16 cellular contexts compared by ENCODE assay signal in the genomic region with DNA sequence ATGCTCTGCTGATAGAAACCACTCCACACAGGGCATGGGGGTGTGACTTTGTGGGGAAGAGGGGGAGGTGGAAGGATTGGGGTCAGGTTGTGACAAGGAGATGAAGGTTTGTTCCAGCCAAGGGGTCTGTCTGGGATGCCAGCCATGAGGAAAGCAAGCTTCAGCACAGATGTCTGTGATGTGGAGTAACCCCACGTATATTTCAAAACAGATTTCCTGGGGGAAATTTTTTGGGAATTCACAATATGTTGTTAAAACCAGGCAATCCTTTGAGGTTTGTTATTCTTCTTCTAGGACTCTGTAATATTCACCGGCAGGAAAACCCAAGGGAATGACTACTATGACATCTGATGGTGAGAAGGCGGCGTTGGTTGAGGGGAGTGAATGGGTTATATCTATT.
DNase-seq lines count a peak whose midpoint lies in the region; ATAC-seq, FAIRE-seq and TF ChIP-seq lines count a peak whose summit lies in the region.
"Had no signal": no experiment of that assay in that cellular context is flagged by ENCODE, and none has a peak within 500 bp of the region (broad histone marks: within the 10 kb centered on the region; RNA-seq: fewer than 3 reads in every experiment).

No MANE protein-coding gene starts in this region.

- no peaks in the 10 kb centered on the region for H3K79me2 ChIP-seq in astrocyte (ENCODE audit: insufficient read depth, low read length)

- peak overlapping the region; percentile 11 for H3K27ac Mint-ChIP-seq in activated T-cell treated with anti-CD3 and anti-CD28 coated beads, Interleukin-2, amount 50 U/mL, for 72 hours
- no peak overlapping the region for H3K27ac Mint-ChIP-seq in astrocyte (ENCODE audit: unreplicated experiment)
- peak overlapping the region; percentile 82 for H3K27ac Mint-ChIP-seq in stimulated activated naive B cell treated with anti-CD40 and anti-IgM and Interleukin-4, amounts not matched to agents 10 μg/mL and 1 μg/mL and 100 μg/mL, for 72 hours

- H3K4me3 ChIP-seq in astrocyte (ENCODE audit: insufficient read depth, low read depth, low read length) (no peak overlapping the region), foreskin fibroblast (ENCODE audit: low read depth in 1 of 2, low read length in 2 of 2) (no peak overlapping the region)

- no peak overlapping the region for H3K27ac ChIP-seq in astrocyte (ENCODE audit: low read depth, low read length)

- H3K4me1 ChIP-seq in astrocyte (ENCODE audit: insufficient read depth, low read length) = peaks cover 17% of the 10 kb centered on the region

- H4K20me1 ChIP-seq in astrocyte (ENCODE audit: insufficient read depth, low read length) = no peaks in the 10 kb centered on the region

- no peak overlapping the region for H2AFZ ChIP-seq in astrocyte (ENCODE audit: low read depth, low read length)

- H3K36me3 ChIP-seq in astrocyte (ENCODE audit: insufficient read depth, low read length) = no peaks in the 10 kb centered on the region

- H3K9me3 Mint-ChIP-seq in activated T-cell treated with anti-CD3 and anti-CD28 coated beads, Interleukin-2, amount 50 U/mL, for 72 hours = peaks cover 0 to 1% of the 10 kb centered on the region in 2 donors
- H3K9me3 Mint-ChIP-seq in astrocyte (ENCODE audit: unreplicated experiment) = peaks cover 2% of the 10 kb centered on the region
- no peaks in the 10 kb centered on the region for H3K9me3 Mint-ChIP-seq in stimulated activated naive B cell treated with anti-CD40 and anti-IgM and Interleukin-4, amounts not matched to agents 10 μg/mL and 1 μg/mL and 100 μg/mL, for 72 hours

- no peaks in the 10 kb centered on the region for H3K27me3 ChIP-seq in astrocyte (ENCODE audit: insufficient read depth, low read length)

- peaks cover 5 to 6% of the 10 kb centered on the region in 2 donors for H3K36me3 Mint-ChIP-seq in activated T-cell treated with anti-CD3 and anti-CD28 coated beads, Interleukin-2, amount 50 U/mL, for 72 hours (ENCODE audit: insufficient read depth in 2 of 2)
- no peaks in the 10 kb centered on the region for H3K36me3 Mint-ChIP-seq in astrocyte (ENCODE audit: low read depth, unreplicated experiment)
- peaks cover 18 to 30% of the 10 kb centered on the region in 2 donors for H3K36me3 Mint-ChIP-seq in stimulated activated naive B cell treated with anti-CD40 and anti-IgM and Interleukin-4, amounts not matched to agents 10 μg/mL and 1 μg/mL and 100 μg/mL, for 72 hours

- no peaks in the 10 kb centered on the region for H3K9me3 ChIP-seq in astrocyte (ENCODE audit: insufficient read depth, low read depth, low read length)

- H3K4me1 Mint-ChIP-seq in activated T-cell treated with anti-CD3 and anti-CD28 coated beads, Interleukin-2, amount 50 U/mL, for 72 hours (ENCODE audit: low read depth) = peaks cover 44% of the 10 kb centered on the region
- peaks cover 28% of the 10 kb centered on the region for H3K4me1 Mint-ChIP-seq in astrocyte (ENCODE audit: low read depth, unreplicated experiment)
- H3K4me1 Mint-ChIP-seq in stimulated activated naive B cell treated with anti-CD40 and anti-IgM and Interleukin-4, amounts not matched to agents 10 μg/mL and 1 μg/mL and 100 μg/mL, for 72 hours = peaks cover 21 to 22% of the 10 kb centered on the region in 2 donors

- no peak for ATAC-seq in activated T-cell treated with anti-CD3 and anti-CD28 coated beads, Interleukin-2, amount 50 U/mL, for 72 hours (replicated peaks in 1 of 2)
- no peak for ATAC-seq in stimulated activated naive B cell treated with anti-CD40 and anti-IgM and Interleukin-4, amounts not matched to agents 10 μg/mL and 1 μg/mL and 100 μg/mL, for 72 hours (replicated peaks)
- no peak for ATAC-seq in HG03432 (IDR thresholded peaks at IDR 0.05; ENCODE audit: unreplicated experiment)
- no peak for ATAC-seq in GM19467 (IDR thresholded peaks at IDR 0.05; ENCODE audit: unreplicated experiment)
- ATAC-seq: left lobe of liver; natural killer cell treated with Interleukin-12 subunit alpha and Interleukin-12 subunit beta and Interleukin-15 and Interleukin-18, amount 100 ng/mL, for 72 hours had no signal

- TF ChIP-seq CTCF in astrocyte (IDR thresholded peaks at IDR 0.05; ENCODE audit: insufficient read depth, low read depth, low read length) (no peak), foreskin fibroblast (IDR thresholded peaks at IDR 0.05; ENCODE audit: low read depth, low read length) (no peak)

- H3K4me3 Mint-ChIP-seq in activated T-cell treated with anti-CD3 and anti-CD28 coated beads, Interleukin-2, amount 50 U/mL, for 72 hours = no peak overlapping the region
- no peak overlapping the region for H3K4me3 Mint-ChIP-seq in astrocyte (ENCODE audit: unreplicated experiment)
- H3K4me3 Mint-ChIP-seq in stimulated activated naive B cell treated with anti-CD40 and anti-IgM and Interleukin-4, amounts not matched to agents 10 μg/mL and 1 μg/mL and 100 μg/mL, for 72 hours = no peak overlapping the region
- H3K4me3 Mint-ChIP-seq: natural killer cell treated with Interleukin-12 subunit alpha and Interleukin-12 subunit beta and Interleukin-15 and Interleukin-18, amount 100 ng/mL, for 72 hours had no signal

- no peaks in the 10 kb centered on the region for H3K27me3 Mint-ChIP-seq in activated T-cell treated with anti-CD3 and anti-CD28 coated beads, Interleukin-2, amount 50 U/mL, for 72 hours (ENCODE audit: low read depth)
- peaks cover 2% of the 10 kb centered on the region for H3K27me3 Mint-ChIP-seq in astrocyte (ENCODE audit: low read depth, unreplicated experiment)
- no peaks in the 10 kb centered on the region for H3K27me3 Mint-ChIP-seq in stimulated activated naive B cell treated with anti-CD40 and anti-IgM and Interleukin-4, amounts not matched to agents 10 μg/mL and 1 μg/mL and 100 μg/mL, for 72 hours

- peak overlapping the region; percentile 37 for H3K4me2 ChIP-seq in astrocyte (ENCODE audit: low read length)

- FAIRE-seq in astrocyte (lab: Jason Lieb, UNC) = no peak
- FAIRE-seq in frontal cortex (lab: Jason Lieb, UNC) = no peak
- FAIRE-seq: GM19239 had no signal

- DNase-seq in activated T-cell treated with anti-CD3 and anti-CD28 coated beads, Interleukin-2, amount 50 U/mL, for 72 hours = no peak
- DNase-seq in activated T-cell treated with anti-CD3 and anti-CD28 coated beads, Interleukin-2, amount 50 U/mL, for 1 hour = no peak
- DNase-seq in astrocyte (ENCODE audit: low read depth) (peak; percentile 28), foreskin fibroblast (peak; percentile 63 to 81), frontal cortex (ENCODE audit: low spot score in 2 of 2) (no peak)
- DNase-seq in stimulated activated naive B cell treated with anti-CD40 and anti-IgM and Interleukin-4, amounts not matched to agents 10 μg/mL and 1 μg/mL and 100 μg/mL, for 72 hours = no peak
- DNase-seq: activated CD4-positive, CD25-positive, alpha-beta regulatory T cell treated with anti-CD3 and anti-CD28 coated beads, Interleukin-2, amount 50 U/mL, for 72 hours; erythroblast; NCI-H524; OCI-M1; SW 1271 had no signal

- no peak overlapping the region for H3K9ac ChIP-seq in astrocyte (ENCODE audit: low read length)

Comparison
In these comparisons a context has a peak if more than half of its experiments do, and no peak if none do; other contexts are left out.
1. DNase-seq: peak in astrocyte (single experiment) and foreskin fibroblast (2 of 2); none in activated T-cell treated with anti-CD3 and anti-CD28 coated beads, Interleukin-2, amount 50 U/mL, for 72 hours (0 of 2), activated T-cell treated with anti-CD3 and anti-CD28 coated beads, Interleukin-2, amount 50 U/mL, for 1 hour (single experiment), stimulated activated naive B cell treated with anti-CD40 and anti-IgM and Interleukin-4, amounts not matched to agents 10 μg/mL and 1 μg/mL and 100 μg/mL, for 72 hours (single experiment) and frontal cortex (0 of 2).